In the genomic region with DNA sequence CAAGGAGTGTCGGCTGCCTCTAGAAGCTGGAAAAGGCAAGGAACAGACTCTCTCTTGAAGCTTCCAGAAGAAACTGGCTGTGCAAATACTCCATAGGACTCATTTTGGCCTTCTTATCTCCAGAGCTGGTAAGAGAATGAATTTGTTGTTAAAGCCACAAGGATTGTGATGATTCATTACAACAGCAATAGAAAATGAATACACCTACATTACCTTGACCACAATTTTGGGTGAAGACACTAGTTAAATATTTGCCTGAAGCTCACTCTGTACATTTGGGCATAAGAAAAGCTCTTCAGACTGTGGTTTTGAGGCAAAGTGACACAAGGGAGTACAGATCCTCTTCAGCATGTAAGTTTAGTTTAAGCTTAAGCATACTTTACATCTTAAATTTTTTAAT, we compare ENCODE assay signal across 15 cellular contexts.
DNase-seq lines count a peak whose midpoint lies in the region; ATAC-seq and TF ChIP-seq lines count a peak whose summit lies in the region.
"Had no signal": no experiment of that assay in that cellular context is flagged by ENCODE, and none has a peak within 500 bp of the region (broad histone marks: within the 10 kb centered on the region; RNA-seq: fewer than 3 reads in every experiment).

No MANE protein-coding gene starts in this region.

- H3K4me2 ChIP-seq in osteoblast (ENCODE audit: insufficient read depth, low read length) = no peak overlapping the region
- H3K4me2 ChIP-seq: BLaER1 treated with 17β-estradiol and CSF1 and Interleukin-3, amounts not matched to agents 10 nM and 100 nM had no signal

- TF ChIP-seq CTCF in osteoblast (IDR thresholded peaks at IDR 0.05; ENCODE audit: extremely low read depth, low read depth, low read length) = no peak

- no peaks in the 10 kb centered on the region for H4K20me1 ChIP-seq in osteoblast (ENCODE audit: insufficient read depth, low read length)
- H4K20me1 ChIP-seq: BLaER1 treated with 17β-estradiol and CSF1 and Interleukin-3, amounts not matched to agents 10 nM and 100 nM had no signal

- no peak overlapping the region for H3K27ac ChIP-seq in osteoblast (ENCODE audit: low read depth, low read length)
- H3K27ac ChIP-seq: BLaER1 treated with 17β-estradiol and CSF1 and Interleukin-3, amounts not matched to agents 10 nM and 100 nM; neutrophil had no signal

- no peaks in the 10 kb centered on the region for H3K36me3 ChIP-seq in osteoblast (ENCODE audit: insufficient read depth, low read length)
- H3K36me3 ChIP-seq: BLaER1 treated with 17β-estradiol and CSF1 and Interleukin-3, amounts not matched to agents 10 nM and 100 nM; neutrophil had no signal

- no peaks in the 10 kb centered on the region for H3K9me3 ChIP-seq in osteoblast (ENCODE audit: low read depth, low read length)
- H3K9me3 ChIP-seq: BLaER1 treated with 17β-estradiol and CSF1 and Interleukin-3, amounts not matched to agents 10 nM and 100 nM; neutrophil had no signal

- H3K4me1 ChIP-seq in osteoblast (ENCODE audit: insufficient read depth, low read length) = no peaks in the 10 kb centered on the region
- H3K4me1 ChIP-seq: BLaER1 treated with 17β-estradiol and CSF1 and Interleukin-3, amounts not matched to agents 10 nM and 100 nM had no signal

- DNase-seq in osteoblast (ENCODE audit: insufficient read length, low spot score, missing footprints) = peak; percentile 17
- no peak for DNase-seq in NCI-H1105 (lab: John Stamatoyannopoulos, UW)
- no peak for DNase-seq in cerebellar cortex (ENCODE audit: low spot score)
- no peak for DNase-seq in NCI-H524 treated with DMSO at 0.1 percent for 48 hours (lab: John Stamatoyannopoulos, UW)
- DNase-seq in activated CD4-positive, alpha-beta T cell treated with anti-CD3 and anti-CD28 coated beads, Interleukin-2, amount 50 U/mL, for 1 hour = no peak
- DNase-seq: activated effector memory CD4-positive, alpha-beta T cell treated with anti-CD3 and anti-CD28 coated beads, Interleukin-2, amount 50 U/mL, for 16 hours; dermis blood vessel endothelial cell; NCI-H2107; stimulated activated naive CD4-positive, alpha-beta T cell treated with Interleukin-2 at 50 U/mL for 16 hours had no signal

- no peak overlapping the region for H3K4me3 ChIP-seq in osteoblast (ENCODE audit: insufficient read depth, low read length)
- H3K4me3 ChIP-seq: BLaER1 treated with 17β-estradiol and CSF1 and Interleukin-3, amounts not matched to agents 10 nM and 100 nM; lung had no signal

- no peaks in the 10 kb centered on the region for H3K79me2 ChIP-seq in osteoblast (ENCODE audit: insufficient read depth, low read length)

- H3K27me3 ChIP-seq in osteoblast (ENCODE audit: insufficient read depth, low read length) = no peaks in the 10 kb centered on the region
- H3K27me3 ChIP-seq: BLaER1 treated with 17β-estradiol and CSF1 and Interleukin-3, amounts not matched to agents 10 nM and 100 nM; neutrophil had no signal

- no peak overlapping the region for H2AFZ ChIP-seq in osteoblast (ENCODE audit: low read length)

- ATAC-seq in GM19372 (IDR thresholded peaks at IDR 0.05; ENCODE audit: low read depth, unreplicated experiment) (peak; percentile 62), HG02943 (IDR thresholded peaks at IDR 0.05; ENCODE audit: low read depth, unreplicated experiment) (peak; percentile 78), HG03571 (IDR thresholded peaks at IDR 0.05; ENCODE audit: unreplicated experiment) (peak; percentile 69)
